ENCODE assay signal across 10 cellular contexts in genomic region chr1:154142358-154142757, GRCh38. TPM values are rescaled to one million over a fixed set of nuclear protein-coding genes. Genes with fewer than 3 reads are reported as not detected.
"Had no signal": no experiment of that assay in that cellular context is flagged by ENCODE, and none has a peak within 500 bp of the region (broad histone marks: within the 10 kb centered on the region; RNA-seq: fewer than 3 reads in every experiment).

No MANE protein-coding gene starts in this region.

- H3K4me3 Mint-ChIP-seq: GM23338, H9, HFFc6 had no signal

- H3K27ac ChIP-seq: GM23248 had no signal

- H3K36me3 ChIP-seq: HAP-1 had no signal

- H3K4me1 Mint-ChIP-seq: GM23338, H9 had no signal

- H3K27ac Mint-ChIP-seq: GM23338, H9, HFFc6 had no signal

- H3K9me3 ChIP-seq: HAP-1 had no signal

- DNase-seq: GM23248, GOT3, H7, H9, HCEC 1CT, HFFc6 had no signal

- H3K9me3 Mint-ChIP-seq: GM23338, H9, HFFc6 had no signal

- ATAC-seq: GM23338, HCT116 had no signal

- H3K4me3 ChIP-seq: GM23248, GM23338, HAP-1 had no signal

- H3K4me1 ChIP-seq: HAP-1 had no signal

RNA-seq across cellular contexts. Expression of gene NUP210L, which starts 12.5 kb away (rescaled TPM):
- total RNA-seq: GM23338, H1, HFFc6 had no signal
